In genomic region chr7:15652776-15653290, GRCh38 we compare ENCODE assay signal across 20 cellular contexts. TPM values are rescaled to one million over a fixed set of nuclear protein-coding genes. Genes with fewer than 3 reads are reported as not detected.
"Had no signal": no experiment of that assay in that cellular context is flagged by ENCODE, and none has a peak within 500 bp of the region (broad histone marks: within the 10 kb centered on the region; RNA-seq: fewer than 3 reads in every experiment).

No MANE protein-coding gene starts in this region.

- DNase-seq: activated CD4-positive, alpha-beta T cell treated with anti-CD3 and anti-CD28 coated beads, Interleukin-2, amount 10 ng/mL, durations not matched to agents 7 days and 5 days; activated CD4-positive, CD25-positive, alpha-beta regulatory T cell; activated CD8-positive, alpha-beta memory T cell treated with anti-CD3 and anti-CD28 coated beads for 24 hours; activated naive CD8-positive, alpha-beta T cell treated with anti-CD3 and anti-CD28 coated beads for 36 hours; effector memory CD8-positive, alpha-beta T cell; left ventricle myocardium inferior; occipital lobe; right cardiac atrium; stimulated activated CD4-positive, alpha-beta T cell treated with anti-CD3 and anti-CD28 coated beads, Interleukin-4, amount 100 ng/mL, for 4 hours; stimulated activated CD8-positive, alpha-beta memory T cell treated with anti-CD3 and anti-CD28 coated beads, Interleukin-4, amount 100 ng/mL, for 48 hours; stimulated activated naive CD8-positive, alpha-beta T cell treated with anti-CD3 and anti-CD28 coated beads, Interleukin-15, Interleukin-2, amounts not matched to agents 100 U/mL and 50 U/mL, for 24 hours; testis had no signal

- H3K27ac Mint-ChIP-seq: activated CD4-positive, alpha-beta T cell treated with anti-CD3 and anti-CD28 coated beads, Interleukin-2, amount 10 ng/mL, durations not matched to agents 7 days and 5 days; activated naive CD8-positive, alpha-beta T cell treated with anti-CD3 and anti-CD28 coated beads for 36 hours; activated T-helper 1 cell treated with anti-CD3 and anti-CD28 coated beads, Interleukin-12 subunit alpha, Interleukin-12 subunit beta, Interleukin-2, Interleukin-4 antibody, amounts not matched to agents 30 ng/mL and 10 ng/mL and 1 ng/mL, durations not matched to agents 14 hours and 24 hours and 36 hours; brain; effector memory CD8-positive, alpha-beta T cell; memory B cell; natural killer cell treated with Interleukin-12 subunit alpha and Interleukin-12 subunit beta and Interleukin-15 and Interleukin-18, amount 100 ng/mL, for 72 hours; progenitor cell of endocrine pancreas had no signal

- H3K27me3 Mint-ChIP-seq: activated CD4-positive, alpha-beta T cell treated with anti-CD3 and anti-CD28 coated beads, Interleukin-2, amount 10 ng/mL, durations not matched to agents 7 days and 5 days; activated naive CD8-positive, alpha-beta T cell treated with anti-CD3 and anti-CD28 coated beads for 36 hours; brain; effector memory CD8-positive, alpha-beta T cell; memory B cell; natural killer cell treated with Interleukin-12 subunit alpha and Interleukin-12 subunit beta and Interleukin-15 and Interleukin-18, amount 100 ng/mL, for 72 hours; progenitor cell of endocrine pancreas had no signal

- H3K4me1 Mint-ChIP-seq: activated CD4-positive, alpha-beta T cell treated with anti-CD3 and anti-CD28 coated beads, Interleukin-2, amount 10 ng/mL, durations not matched to agents 7 days and 5 days; activated naive CD8-positive, alpha-beta T cell treated with anti-CD3 and anti-CD28 coated beads for 36 hours; memory B cell had no signal

- H3K4me3 Mint-ChIP-seq: activated CD4-positive, alpha-beta T cell treated with anti-CD3 and anti-CD28 coated beads, Interleukin-2, amount 10 ng/mL, durations not matched to agents 7 days and 5 days; activated naive CD8-positive, alpha-beta T cell treated with anti-CD3 and anti-CD28 coated beads for 36 hours; activated T-helper 1 cell treated with anti-CD3 and anti-CD28 coated beads, Interleukin-12 subunit alpha, Interleukin-12 subunit beta, Interleukin-2, Interleukin-4 antibody, amounts not matched to agents 30 ng/mL and 10 ng/mL and 1 ng/mL, durations not matched to agents 14 hours and 24 hours and 36 hours; brain; effector memory CD8-positive, alpha-beta T cell; memory B cell; natural killer cell treated with Interleukin-12 subunit alpha and Interleukin-12 subunit beta and Interleukin-15 and Interleukin-18, amount 100 ng/mL, for 72 hours had no signal

- H3K36me3 Mint-ChIP-seq: activated naive CD8-positive, alpha-beta T cell treated with anti-CD3 and anti-CD28 coated beads for 36 hours; memory B cell had no signal

- H3K4me3 ChIP-seq: left ventricle myocardium inferior, smooth muscle cell, testis had no signal

RNA-seq across cellular contexts. Expression of gene MEOX2, which starts 33.6 kb away (rescaled TPM):
- total RNA-seq: activated CD4-positive, alpha-beta T cell treated with anti-CD3 and anti-CD28 coated beads, Interleukin-2, amount 10 ng/mL, durations not matched to agents 7 days and 5 days; activated naive CD8-positive, alpha-beta T cell treated with anti-CD3 and anti-CD28 coated beads for 36 hours; activated T-helper 1 cell treated with anti-CD3 and anti-CD28 coated beads, Interleukin-12 subunit alpha, Interleukin-12 subunit beta, Interleukin-2, Interleukin-4 antibody, amounts not matched to agents 30 ng/mL and 10 ng/mL and 1 ng/mL, durations not matched to agents 14 hours and 24 hours and 36 hours; epithelial cell of proximal tubule; natural killer cell treated with Interleukin-12 subunit alpha and Interleukin-12 subunit beta and Interleukin-15 and Interleukin-18, amount 100 ng/mL, for 72 hours; progenitor cell of endocrine pancreas; smooth muscle cell had no signal
- polyA plus RNA-seq: keratinocyte had no signal
